Comparison of ENCODE assay signal across 8 cellular contexts in genomic region chr6:40962241-40962640, GRCh38.
DNase-seq lines count a peak whose midpoint lies in the region; ATAC-seq and TF ChIP-seq lines count a peak whose summit lies in the region.
"Had no signal": no experiment of that assay in that cellular context is flagged by ENCODE, and none has a peak within 500 bp of the region (broad histone marks: within the 10 kb centered on the region; RNA-seq: fewer than 3 reads in every experiment).

No MANE protein-coding gene starts in this region.

- CTCF ChIA-PET in activated CD8-positive, alpha-beta T cell treated with anti-CD3 and anti-CD28 coated beads for 36 hours (lab: Charles Lee) = interaction anchor here (1.0 kb wide), 1 partner anchor 9 kb away, joined by 3 read pairs; no protein-coding TSS in a partner anchor
- CTCF ChIA-PET in naive thymus-derived CD4-positive, alpha-beta T cell (lab: Charles Lee) = no interaction called here

- no peaks in the 10 kb centered on the region for H3K36me3 ChIP-seq in naive thymus-derived CD4-positive, alpha-beta T cell (ENCODE audit: control insufficient read depth in 2 of 3, insufficient read depth in 3 of 3, low read length in 3 of 3)

- H3K27me3 Mint-ChIP-seq in activated CD8-positive, alpha-beta T cell treated with anti-CD3 and anti-CD28 coated beads for 36 hours = no peaks in the 10 kb centered on the region
- no peaks in the 10 kb centered on the region for H3K27me3 Mint-ChIP-seq in naive thymus-derived CD4-positive, alpha-beta T cell

- no peak overlapping the region for H3K27ac Mint-ChIP-seq in activated CD8-positive, alpha-beta T cell treated with anti-CD3 and anti-CD28 coated beads for 36 hours
- peak overlapping the region in 1 of 9 donors; percentile 58 for H3K27ac Mint-ChIP-seq in naive thymus-derived CD4-positive, alpha-beta T cell
- H3K27ac Mint-ChIP-seq: nephron had no signal

- H3K9me3 ChIP-seq in naive thymus-derived CD4-positive, alpha-beta T cell (ENCODE audit: control insufficient read depth in 2 of 3, low read length in 3 of 3) = no peaks in the 10 kb centered on the region

- H3K27ac ChIP-seq in naive thymus-derived CD4-positive, alpha-beta T cell (ENCODE audit: low read depth, low read length) = no peak overlapping the region
- H3K27ac ChIP-seq in substantia nigra (ENCODE audit: low read depth, low read length, poor library complexity, severe bottlenecking) = no peak overlapping the region

- H3K4me3 ChIP-seq in naive thymus-derived CD4-positive, alpha-beta T cell (ENCODE audit: low read length) = no peak overlapping the region

- ATAC-seq in GM18870 (IDR thresholded peaks at IDR 0.05; ENCODE audit: unreplicated experiment) = peak; percentile 74
- ATAC-seq in HG03520 (IDR thresholded peaks at IDR 0.05; ENCODE audit: unreplicated experiment) = peak; percentile 55
- ATAC-seq in activated CD8-positive, alpha-beta T cell treated with anti-CD3 and anti-CD28 coated beads for 36 hours = peak; percentile 82
- peak; percentile 55 for ATAC-seq in naive thymus-derived CD4-positive, alpha-beta T cell

- no peaks in the 10 kb centered on the region for H3K27me3 ChIP-seq in naive thymus-derived CD4-positive, alpha-beta T cell (ENCODE audit: control insufficient read depth in 2 of 2, insufficient read depth in 2 of 2, low read length in 2 of 2)

- intact Hi-C loops in activated CD8-positive, alpha-beta T cell treated with anti-CD3 and anti-CD28 coated beads for 36 hours (cut with micrococcal nuclease) = no loop called here
- intact Hi-C loops in naive thymus-derived CD4-positive, alpha-beta T cell (cut with micrococcal nuclease) = no loop called here

- H3K36me3 Mint-ChIP-seq in activated CD8-positive, alpha-beta T cell treated with anti-CD3 and anti-CD28 coated beads for 36 hours (ENCODE audit: low read depth) = no peaks in the 10 kb centered on the region
- no peaks in the 10 kb centered on the region for H3K36me3 Mint-ChIP-seq in naive thymus-derived CD4-positive, alpha-beta T cell

- H3K4me3 Mint-ChIP-seq in activated CD8-positive, alpha-beta T cell treated with anti-CD3 and anti-CD28 coated beads for 36 hours = no peak overlapping the region
- peak overlapping the region in 1 of 10 donors; percentile 9 for H3K4me3 Mint-ChIP-seq in naive thymus-derived CD4-positive, alpha-beta T cell
- H3K4me3 Mint-ChIP-seq: nephron had no signal

- TF ChIP-seq CTCF in activated CD8-positive, alpha-beta T cell treated with anti-CD3 and anti-CD28 coated beads for 36 hours (IDR thresholded peaks at IDR 0.05) = no peak

- H3K9me3 Mint-ChIP-seq in activated CD8-positive, alpha-beta T cell treated with anti-CD3 and anti-CD28 coated beads for 36 hours = no peaks in the 10 kb centered on the region
- no peaks in the 10 kb centered on the region for H3K9me3 Mint-ChIP-seq in naive thymus-derived CD4-positive, alpha-beta T cell
- H3K9me3 Mint-ChIP-seq: nephron had no signal

- POLR2A ChIA-PET in activated CD8-positive, alpha-beta T cell treated with anti-CD3 and anti-CD28 coated beads for 36 hours (lab: Charles Lee) = no interaction called here
- POLR2A ChIA-PET in naive thymus-derived CD4-positive, alpha-beta T cell (lab: Charles Lee) = no interaction called here

- DNase-seq in activated CD8-positive, alpha-beta T cell treated with anti-CD3 and anti-CD28 coated beads for 36 hours = peak; percentile 41
- DNase-seq in naive thymus-derived CD4-positive, alpha-beta T cell = peak in 1 of 9 donors; percentile 42
- DNase-seq in mucosa of gallbladder (ENCODE audit: low spot score) (no peak), substantia nigra (lab: John Stamatoyannopoulos, UW) (no peak)
- no peak for DNase-seq in stimulated activated naive CD4-positive, alpha-beta T cell (lab: John Stamatoyannopoulos, UW)

- peaks cover 7% of the 10 kb centered on the region for H3K4me1 Mint-ChIP-seq in activated CD8-positive, alpha-beta T cell treated with anti-CD3 and anti-CD28 coated beads for 36 hours (ENCODE audit: low read depth)
- H3K4me1 Mint-ChIP-seq in naive thymus-derived CD4-positive, alpha-beta T cell = peaks cover 0 to 22% (median 0%) of the 10 kb centered on the region in 7 donors

- H3K4me1 ChIP-seq in naive thymus-derived CD4-positive, alpha-beta T cell (ENCODE audit: control insufficient read depth in 2 of 2, insufficient read depth in 2 of 2, low read length in 2 of 2) = no peaks in the 10 kb centered on the region
